In genomic region chr19:2235026-2235395, GRCh38 we compare ENCODE assay signal across 8 cellular contexts. TPM values are rescaled to one million over a fixed set of nuclear protein-coding genes. Genes with fewer than 3 reads are reported as not detected.
A peak's percentile ranks its signal among the peaks of the same experiment; 100 is the strongest.
DNase-seq lines count a peak whose midpoint lies in the region; ATAC-seq and TF ChIP-seq lines count a peak whose summit lies in the region.

No MANE protein-coding gene starts in this region.

- H3K9ac ChIP-seq in SK-N-SH = peak overlapping the region; percentile 95

- peaks cover 15 to 20% of the 10 kb centered on the region in 2 experiments for H3K36me3 ChIP-seq in SK-N-SH (replicated peaks in 1 of 2; ENCODE audit: control insufficient read depth in 1 of 2, insufficient read depth in 2 of 2, low read length in 1 of 2)

- peaks cover 38% of the 10 kb centered on the region for H3F3A ChIP-seq in SK-N-SH (replicated peaks; ENCODE audit: insufficient read depth)

- no peaks in the 10 kb centered on the region for H3K27me3 ChIP-seq in SK-N-SH (ENCODE audit: insufficient read depth)

- WGBS in SK-N-SH (ENCODE audit: low lambda C conversion rate) = 58% methylated on average over 4 of the region's 6 CpGs

- H3K36me3 Mint-ChIP-seq in activated naive CD8-positive, alpha-beta T cell treated with anti-CD3 and anti-CD28 coated beads for 36 hours = peaks cover 45% of the 10 kb centered on the region

- POLR2A ChIA-PET in SK-N-SH (lab: Yijun Ruan, JAX) = interaction anchor here (1.2 to 1.6 kb wide), 2 partner anchors 35 to 81 kb away, joined by 3 to 7 read pairs; no protein-coding TSS in a partner anchor

- DNase-seq in SK-N-SH (no peak), kidney tubule cell (ENCODE audit: low spot score) (peak; percentile 32), substantia nigra (lab: John Stamatoyannopoulos, UW) (no peak), COLO668 (lab: John Stamatoyannopoulos, UW; ENCODE audit: unreplicated experiment) (no peak)
- no peak for DNase-seq in activated naive CD8-positive, alpha-beta T cell treated with anti-CD3 and anti-CD28 coated beads for 36 hours

- H3K9me2 ChIP-seq in SK-N-SH = no peaks in the 10 kb centered on the region

- no peaks in the 10 kb centered on the region for H3K27me3 Mint-ChIP-seq in activated naive CD8-positive, alpha-beta T cell treated with anti-CD3 and anti-CD28 coated beads for 36 hours

- no peak overlapping the region for H2AFZ ChIP-seq in SK-N-SH (ENCODE audit: low read depth)

- peaks cover 78% of the 10 kb centered on the region for H3K79me2 ChIP-seq in SK-N-SH (ENCODE audit: insufficient read depth)

- H3K4me2 ChIP-seq in SK-N-SH = peak overlapping the region; percentile 98

- CTCF ChIA-PET in SK-N-SH (lab: Yijun Ruan, JAX) = interaction anchor here (0.7 to 8.9 kb wide), 8 partner anchors 24 to 81 kb away, joined by 3 to 116 read pairs (median 6); no protein-coding TSS in a partner anchor

- H3K9me3 ChIP-seq in SK-N-SH = no peaks in the 10 kb centered on the region

- H3K27ac ChIP-seq in SK-N-SH (ENCODE audit: low read depth in 2 of 2, low read length in 1 of 2) = peak overlapping the region; percentile 68 to 93; a peak in 2 of 4 replicates
- H3K27ac ChIP-seq in substantia nigra (ENCODE audit: low read depth, low read length, poor library complexity, severe bottlenecking) = peak overlapping the region; percentile 99

- peaks cover 13 to 38% of the 10 kb centered on the region in 2 experiments; a peak in 3 of 4 replicates for H3K4me1 ChIP-seq in SK-N-SH (ENCODE audit: control insufficient read depth in 1 of 2, insufficient read depth in 2 of 2, low read depth in 1 of 2, low read length in 1 of 2)

- peaks cover 42% of the 10 kb centered on the region for H4K20me1 ChIP-seq in SK-N-SH (ENCODE audit: insufficient read depth)

- ATAC-seq in SK-N-SH treated with all-trans-retinoic acid at 6 μM for 48 hours (no peak), HG03378 (IDR thresholded peaks at IDR 0.05; ENCODE audit: unreplicated experiment) (no peak), HG02642 (IDR thresholded peaks at IDR 0.05; ENCODE audit: poor library complexity, unreplicated experiment) (no peak)

- no peak for TF ChIP-seq RAD21 in SK-N-SH (IDR thresholded peaks at IDR 0.05; ENCODE audit: low read length)

- H3K27ac Mint-ChIP-seq in activated naive CD8-positive, alpha-beta T cell treated with anti-CD3 and anti-CD28 coated beads for 36 hours = peak overlapping the region; percentile 91

- H3K9me3 Mint-ChIP-seq in activated naive CD8-positive, alpha-beta T cell treated with anti-CD3 and anti-CD28 coated beads for 36 hours = no peaks in the 10 kb centered on the region

- H3K4me3 ChIP-seq in SK-N-SH (ENCODE audit: low read depth in 2 of 2, low read length in 1 of 2) = peak overlapping the region; percentile 76 to 89

- H3K4me1 Mint-ChIP-seq in activated naive CD8-positive, alpha-beta T cell treated with anti-CD3 and anti-CD28 coated beads for 36 hours = peaks cover 46% of the 10 kb centered on the region

- TF ChIP-seq EP300 in SK-N-SH (IDR thresholded peaks at IDR 0.05; ENCODE audit: borderline replicate concordance in 1 of 2, low read depth in 1 of 2, low read length in 1 of 2) = no peak

- H3K4me3 Mint-ChIP-seq in activated naive CD8-positive, alpha-beta T cell treated with anti-CD3 and anti-CD28 coated beads for 36 hours = peak overlapping the region; percentile 97

- no peak for TF ChIP-seq CTCF in SK-N-SH (IDR thresholded peaks at IDR 0.05)

TF ChIP-seq in SK-N-SH, 30 proteins besides CTCF, POLR2A, EP300 and RAD21:
- TF ChIP-seq FOXM1 (IDR thresholded peaks at IDR 0.05; ENCODE audit: low read depth) (no peak), YY1 (IDR thresholded peaks at IDR 0.05; ENCODE audit: low read depth) (no peak), GABPA (IDR thresholded peaks at IDR 0.05; ENCODE audit: low read depth) (no peak), MXI1 (IDR thresholded peaks at IDR 0.05; ENCODE audit: low read depth, low read length) (no peak), RXRA (IDR thresholded peaks at IDR 0.05; ENCODE audit: borderline replicate concordance, low read depth) (no peak), EZH2phosphoT487 (IDR thresholded peaks at IDR 0.05; ENCODE audit: borderline replicate concordance, low read depth) (no peak)
TF ChIP-seq in SK-N-SH: peak in this region for 0.

TF ChIP-seq in SK-N-SH treated with all-trans-retinoic acid at 6 μM for 48 hours, 23 proteins besides CTCF, POLR2A, EP300 and RAD21:
- TF ChIP-seq, protein P1, sequence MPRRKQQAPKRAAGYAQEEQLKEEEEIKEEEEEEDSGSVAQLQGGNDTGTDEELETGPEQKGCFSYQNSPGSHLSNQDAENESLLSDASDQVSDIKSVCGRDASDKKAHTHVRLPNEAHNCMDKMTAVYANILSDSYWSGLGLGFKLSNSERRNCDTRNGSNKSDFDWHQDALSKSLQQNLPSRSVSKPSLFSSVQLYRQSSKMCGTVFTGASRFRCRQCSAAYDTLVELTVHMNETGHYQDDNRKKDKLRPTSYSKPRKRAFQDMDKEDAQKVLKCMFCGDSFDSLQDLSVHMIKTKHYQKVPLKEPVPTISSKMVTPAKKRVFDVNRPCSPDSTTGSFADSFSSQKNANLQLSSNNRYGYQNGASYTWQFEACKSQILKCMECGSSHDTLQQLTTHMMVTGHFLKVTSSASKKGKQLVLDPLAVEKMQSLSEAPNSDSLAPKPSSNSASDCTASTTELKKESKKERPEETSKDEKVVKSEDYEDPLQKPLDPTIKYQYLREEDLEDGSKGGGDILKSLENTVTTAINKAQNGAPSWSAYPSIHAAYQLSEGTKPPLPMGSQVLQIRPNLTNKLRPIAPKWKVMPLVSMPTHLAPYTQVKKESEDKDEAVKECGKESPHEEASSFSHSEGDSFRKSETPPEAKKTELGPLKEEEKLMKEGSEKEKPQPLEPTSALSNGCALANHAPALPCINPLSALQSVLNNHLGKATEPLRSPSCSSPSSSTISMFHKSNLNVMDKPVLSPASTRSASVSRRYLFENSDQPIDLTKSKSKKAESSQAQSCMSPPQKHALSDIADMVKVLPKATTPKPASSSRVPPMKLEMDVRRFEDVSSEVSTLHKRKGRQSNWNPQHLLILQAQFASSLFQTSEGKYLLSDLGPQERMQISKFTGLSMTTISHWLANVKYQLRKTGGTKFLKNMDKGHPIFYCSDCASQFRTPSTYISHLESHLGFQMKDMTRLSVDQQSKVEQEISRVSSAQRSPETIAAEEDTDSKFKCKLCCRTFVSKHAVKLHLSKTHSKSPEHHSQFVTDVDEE (CRISPR knock-in tag; IDR thresholded peaks at IDR 0.05) = no peak
- TF ChIP-seq ZNF565 (CRISPR knock-in tag; conservative IDR thresholded peaks at IDR 0.05; ENCODE audit: low read depth) (no peak), CREB5 (CRISPR knock-in tag; IDR thresholded peaks at IDR 0.05; ENCODE audit: low read depth) (no peak), PPARA (CRISPR knock-in tag; IDR thresholded peaks at IDR 0.05; ENCODE audit: borderline replicate concordance) (no peak), TCF4 (CRISPR knock-in tag; IDR thresholded peaks at IDR 0.05; ENCODE audit: borderline replicate concordance) (no peak), BACH2 (CRISPR knock-in tag; IDR thresholded peaks at IDR 0.05; ENCODE audit: borderline replicate concordance) (no peak)
TF ChIP-seq in SK-N-SH treated with all-trans-retinoic acid at 6 μM for 48 hours: peak in this region for 0.

RNA-seq across cellular contexts. Expression of gene PLEKHJ1, which starts 1.1 kb away (rescaled TPM):
- 128 and 151 TPM in 2 replicates for polyA plus RNA-seq in SK-N-SH (2012; rRNA removed)
- polyA plus RNA-seq in SK-N-SH (2012; cell fraction: cytosol; rRNA removed) = 82.0 and 106 TPM in 2 replicates
- 251 and 261 TPM in 2 replicates for polyA plus RNA-seq in SK-N-SH (2012; cell fraction: nucleus; rRNA removed)
- 10 to 100 TPM; 82.7 to 84.6 TPM for total RNA-seq in activated naive CD8-positive, alpha-beta T cell treated with anti-CD3 and anti-CD28 coated beads for 36 hours

RNA-seq across cellular contexts. Expression of gene SF3A2, which starts 1.6 kb away (rescaled TPM):
- polyA plus RNA-seq in SK-N-SH (2012; rRNA removed) = 35.0 and 55.8 TPM in 2 replicates
- polyA plus RNA-seq in SK-N-SH (2012; cell fraction: cytosol; rRNA removed) = 18.7 and 29.3 TPM in 2 replicates
- 271 and 351 TPM in 2 replicates for polyA plus RNA-seq in SK-N-SH (2012; cell fraction: nucleus; rRNA removed)
- total RNA-seq in activated naive CD8-positive, alpha-beta T cell treated with anti-CD3 and anti-CD28 coated beads for 36 hours = 100 to 1,000 TPM; 160 to 162 TPM

RNA-seq across cellular contexts. Expression of gene AMH, which starts 14.1 kb away (rescaled TPM):
- polyA plus RNA-seq in SK-N-SH (2012; rRNA removed) = 16.0 and 18.1 TPM in 2 replicates
- 1.4 and 2.7 TPM in 2 replicates for polyA plus RNA-seq in SK-N-SH (2012; cell fraction: cytosol; rRNA removed)
- polyA plus RNA-seq in SK-N-SH (2012; cell fraction: nucleus; rRNA removed) = 255 and 564 TPM in 2 replicates
- 1 to 10 TPM; 7.4 to 10.0 TPM for total RNA-seq in activated naive CD8-positive, alpha-beta T cell treated with anti-CD3 and anti-CD28 coated beads for 36 hours

RNA-seq across cellular contexts. Expression of gene JSRP1, which starts 21.2 kb away (rescaled TPM):
- 0.76 and 0.88 TPM in 2 replicates for polyA plus RNA-seq in SK-N-SH (2012; rRNA removed)
- 0.58 and 0.66 TPM in 2 replicates for polyA plus RNA-seq in SK-N-SH (2012; cell fraction: cytosol; rRNA removed)
- polyA plus RNA-seq in SK-N-SH (2012; cell fraction: nucleus; rRNA removed) = 0.75 and 1.8 TPM in 2 replicates
- total RNA-seq in activated naive CD8-positive, alpha-beta T cell treated with anti-CD3 and anti-CD28 coated beads for 36 hours = under 1 TPM; 0.45 to 0.50 TPM

RNA-seq across cellular contexts. Expression of gene PEAK3, which starts 47.0 kb away (rescaled TPM):
- polyA plus RNA-seq in SK-N-SH (2012; rRNA removed) = not detected in 2 replicates
- polyA plus RNA-seq in SK-N-SH (2012; cell fraction: cytosol; rRNA removed) = not detected in 2 replicates
- polyA plus RNA-seq in SK-N-SH (2012; cell fraction: nucleus; rRNA removed) = not detected in 2 replicates
- not detected for total RNA-seq in activated naive CD8-positive, alpha-beta T cell treated with anti-CD3 and anti-CD28 coated beads for 36 hours
